In the genomic region with DNA sequence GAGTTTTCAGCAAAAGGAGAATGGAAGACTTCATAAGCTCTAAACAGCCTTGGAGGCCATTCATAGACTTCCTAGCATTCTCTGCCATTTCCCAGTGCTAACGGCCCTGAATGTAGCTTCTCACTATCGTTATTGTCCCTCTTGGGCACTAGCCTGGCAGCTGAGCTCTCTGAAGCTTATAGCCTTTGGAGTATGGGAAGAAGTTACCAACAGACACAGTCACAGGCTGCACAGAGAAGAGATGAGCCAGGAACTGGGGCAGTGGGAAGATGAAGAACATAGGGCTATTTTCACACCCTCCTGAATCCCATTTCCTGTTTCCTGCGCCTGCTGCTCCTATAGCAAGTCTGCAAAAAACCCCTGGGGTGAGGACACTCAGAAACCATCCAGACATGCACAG, we compare ENCODE assay signal across 11 cellular contexts. TPM values are rescaled to one million over a fixed set of nuclear protein-coding genes. Genes with fewer than 3 reads are reported as not detected.
DNase-seq lines count a peak whose midpoint lies in the region; ATAC-seq and TF ChIP-seq lines count a peak whose summit lies in the region.
"Had no signal": no experiment of that assay in that cellular context is flagged by ENCODE, and none has a peak within 500 bp of the region (broad histone marks: within the 10 kb centered on the region; RNA-seq: fewer than 3 reads in every experiment).

No MANE protein-coding gene starts in this region.

- H3K23ac ChIP-seq in H9 (ENCODE audit: insufficient read length, low read depth, low read length): no peak overlapping the region

- H3K27ac ChIP-seq in H9 (ENCODE audit: insufficient read length, low read depth, low read length) (no peak overlapping the region), sigmoid colon (peak overlapping the region; percentile 25 to 68 (median 44)), adrenal gland (no peak overlapping the region)

- TF ChIP-seq CTCF in H9 (conservative IDR thresholded peaks at IDR 0.05): no peak
- TF ChIP-seq CTCF in sigmoid colon (IDR thresholded peaks at IDR 0.05): no peak
- TF ChIP-seq CTCF in adrenal gland (IDR thresholded peaks at IDR 0.05): no peak

- H2BK15ac ChIP-seq in H9 (ENCODE audit: low read depth, low read length): no peak overlapping the region

- no peak overlapping the region for H3K14ac ChIP-seq in H9 (ENCODE audit: insufficient read depth, low read length)

- H3K18ac ChIP-seq in H9 (ENCODE audit: insufficient read length, low read depth, low read length): no peak overlapping the region

- no peak overlapping the region for H3K56ac ChIP-seq in H9 (ENCODE audit: insufficient read length, low read depth, low read length)

- H3K9ac ChIP-seq in H9 (ENCODE audit: extremely low read depth, insufficient read length, low read length): no peak overlapping the region

- H3K4me1 ChIP-seq in H9 (ENCODE audit: insufficient read depth, low read length) (peaks cover 18% of the 10 kb centered on the region; the same call in 1 of the 2 replicates), sigmoid colon (peaks cover 0 to 28% (median 23%) of the 10 kb centered on the region in 4 donors), adrenal gland (replicated peaks in 1 of 2) (peaks cover 0 to 16% of the 10 kb centered on the region in 2 donors)

- H3K36me3 Mint-ChIP-seq in H9 (ENCODE audit: insufficient read depth in 1 of 3, low read depth in 3 of 3): no peaks in the 10 kb centered on the region; a peak in 1 of 7 replicates

- peak overlapping the region; percentile 43 for H2AFZ ChIP-seq in H9 (ENCODE audit: low read length)

- ATAC-seq in HG03457 (IDR thresholded peaks at IDR 0.05; ENCODE audit: unreplicated experiment) (no peak), GM21367 (IDR thresholded peaks at IDR 0.05; ENCODE audit: unreplicated experiment) (no peak)

- intact Hi-C loops in sigmoid colon (cut with DNase I): no loop called here
- intact Hi-C loops in adrenal gland (cut with DNase I): no loop called here

- H3K4me3 Mint-ChIP-seq in H9: no peak overlapping the region
- H3K4me3 Mint-ChIP-seq: T-helper 2 cell treated with Interferon-gamma antibody and Interleukin-4, amounts not matched to agents 5 μg/mL and 100 μg/mL, for 36 hours had no signal

- peaks cover 24 to 30% of the 10 kb centered on the region in 2 experiments for H3K4me1 Mint-ChIP-seq in H9

- H3K27me3 Mint-ChIP-seq in H9 (ENCODE audit: low read depth): no peaks in the 10 kb centered on the region
- H3K27me3 Mint-ChIP-seq: naive B cell had no signal

- H2BK12ac ChIP-seq in H9 (ENCODE audit: insufficient read length, low read depth, low read length): no peak overlapping the region

- H2BK20ac ChIP-seq in H9 (ENCODE audit: low read depth, low read length, poor library complexity, severe bottlenecking): no peak overlapping the region

- H3K4me3 ChIP-seq in sigmoid colon (no peak overlapping the region), adrenal gland (no peak overlapping the region)

- H3K36me3 ChIP-seq in sigmoid colon: no peaks in the 10 kb centered on the region
- H3K36me3 ChIP-seq in adrenal gland (replicated peaks in 1 of 2): no peaks in the 10 kb centered on the region

- H3K79me2 ChIP-seq in H9 (ENCODE audit: insufficient read depth, low read length): no peaks in the 10 kb centered on the region

- no peak overlapping the region for H3K4me2 ChIP-seq in H9 (ENCODE audit: insufficient read depth, insufficient read length, low read length)

- H3K27ac Mint-ChIP-seq in H9: no peak overlapping the region; a peak in 2 of 7 replicates
- H3K27ac Mint-ChIP-seq: T-helper 2 cell treated with Interferon-gamma antibody and Interleukin-4, amounts not matched to agents 5 μg/mL and 100 μg/mL, for 36 hours had no signal

- TF ChIP-seq POLR2A in sigmoid colon (IDR thresholded peaks at IDR 0.05): no peak
- TF ChIP-seq POLR2A in adrenal gland (IDR thresholded peaks at IDR 0.05): no peak

- H2BK5ac ChIP-seq in H9 (ENCODE audit: insufficient read length, low read length): no peak overlapping the region

- H3K79me1 ChIP-seq in H9 (ENCODE audit: insufficient read depth, low read depth, low read length, poor library complexity, severe bottlenecking): no peaks in the 10 kb centered on the region

- H3K23me2 ChIP-seq in H9 (ENCODE audit: insufficient read length, low read depth, low read length, poor library complexity, severe bottlenecking): no peaks in the 10 kb centered on the region

- no peak overlapping the region for H4K5ac ChIP-seq in H9 (ENCODE audit: insufficient read length, low read depth, low read length)

- H2AK5ac ChIP-seq in H9 (ENCODE audit: insufficient read length, low read length): no peak overlapping the region

- H3K9me3 Mint-ChIP-seq in H9: no peaks in the 10 kb centered on the region
- H3K9me3 Mint-ChIP-seq: T-helper 2 cell treated with Interferon-gamma antibody and Interleukin-4, amounts not matched to agents 5 μg/mL and 100 μg/mL, for 36 hours had no signal

- DNase-seq in H9 (peak; percentile 42), amygdala (lab: John Stamatoyannopoulos, UW) (peak in 32 of 56 donors; percentile 1 to 47 (median 14)), hippocampal formation (lab: John Stamatoyannopoulos, UW) (peak; percentile 7 to 35), sigmoid colon (no peak), adrenal gland (no peak)
- DNase-seq: activated CD8-positive, alpha-beta memory T cell treated with anti-CD3 and anti-CD28 coated beads for 24 hours; naive B cell; NCI-H187 had no signal

- no peak overlapping the region for H3T11ph ChIP-seq in H9 (ENCODE audit: low read length)

- WGBS in H9 (ENCODE audit: extremely low coverage, insufficient read length, low lambda C conversion rate): no CpG with 5 or more reads among the region's 3 CpGs
- 73 to 82% methylated on average over 3 of the region's 3 CpGs for WGBS in sigmoid colon, 2 donors
- WGBS in adrenal gland, 4 donors: 58 to 77% (median 65%) methylated on average over 3 of the region's 3 CpGs

- H4K91ac ChIP-seq in H9 (ENCODE audit: insufficient read length, low read depth, low read length): no peak overlapping the region

- H4K8ac ChIP-seq in H9 (replicated peaks; ENCODE audit: insufficient read length, low read depth, low read length): no peak overlapping the region

- no peaks in the 10 kb centered on the region for H4K20me1 ChIP-seq in H9 (ENCODE audit: control insufficient read depth, insufficient read depth, insufficient read length)

- no peak for TF ChIP-seq EP300 in sigmoid colon (IDR thresholded peaks at IDR 0.05)

- H3K27me3 ChIP-seq in H9 (ENCODE audit: insufficient read depth, low read length) (no peaks in the 10 kb centered on the region), sigmoid colon (no peaks in the 10 kb centered on the region), adrenal gland (no peaks in the 10 kb centered on the region)

- no peaks in the 10 kb centered on the region for H3K9me3 ChIP-seq in H9 (ENCODE audit: control insufficient read depth, low read depth, low read length)
- H3K9me3 ChIP-seq in sigmoid colon: no peaks in the 10 kb centered on the region
- H3K9me3 ChIP-seq in adrenal gland (replicated peaks in 1 of 3): no peaks in the 10 kb centered on the region

- no peak overlapping the region for H2BK120ac ChIP-seq in H9 (ENCODE audit: low read depth, low read length, poor library complexity, severe bottlenecking)

- no peak overlapping the region for H3K4ac ChIP-seq in H9 (ENCODE audit: low read depth, low read length)

RNA-seq across cellular contexts. Expression of gene EPC2, which starts 29.1 kb away (rescaled TPM):
- total RNA-seq in H9 (2021) (31.3 and 31.5 TPM in 2 replicates), sigmoid colon (10 to 100 TPM; 29.1 to 31.4 (median 30.0) TPM), adrenal gland (10 to 100 TPM; 17.6 to 57.4 (median 36.6) TPM)
- polyA plus RNA-seq in sigmoid colon (10 to 100 TPM in 1 of 3 donors, 1 to 10 TPM in 2; 9.2 to 13.8 (median 9.5) TPM), adrenal gland (10 to 100 TPM in 1 of 3 donors, 1 to 10 TPM in 2; 8.0 to 23.9 (median 8.3) TPM)

Comparison
In these comparisons a context has a peak if more than half of its experiments do, and no peak if none do; other contexts are left out.
1. DNase-seq: peak in H9 (single experiment), amygdala (32 of 56) and hippocampal formation (2 of 2); none in sigmoid colon (single experiment) and adrenal gland (0 of 7).
2. H3K27ac ChIP-seq: peak in sigmoid colon (4 of 4); none in H9 (single experiment) and adrenal gland (0 of 5).